ENCODE assay signal across 12 cellular contexts in the genomic region with DNA sequence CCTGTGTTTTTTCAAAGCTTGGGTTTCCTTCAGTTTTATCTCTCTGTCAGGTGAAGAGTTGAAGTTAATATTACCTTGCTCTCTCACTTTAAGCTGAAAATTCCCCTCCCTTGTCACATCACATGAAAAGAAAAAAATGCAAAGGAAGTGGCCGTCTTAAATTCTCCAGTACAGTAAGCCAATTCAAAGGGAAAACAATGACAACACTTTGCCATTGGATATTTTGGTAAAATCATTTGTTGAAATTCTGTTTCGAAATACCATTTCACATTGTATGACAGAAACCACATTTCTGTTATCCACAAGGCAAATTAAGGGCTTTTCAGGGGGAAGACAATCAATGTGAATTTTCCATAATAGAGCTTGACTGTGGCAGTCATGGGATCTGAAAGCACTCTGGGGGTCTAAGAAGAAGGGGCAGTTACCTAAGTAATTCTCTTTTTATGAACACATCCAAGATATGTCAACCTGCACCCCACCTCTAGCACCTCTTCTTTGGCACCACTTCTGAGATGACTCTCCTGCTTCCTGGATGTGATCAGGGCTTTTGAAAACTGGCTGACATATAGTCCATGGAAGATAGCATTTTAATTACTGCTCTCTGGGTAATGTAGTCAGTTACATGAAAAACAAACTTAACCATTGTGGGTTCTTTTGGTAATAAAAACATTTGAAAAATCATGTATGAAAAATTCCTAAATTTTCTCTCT.
DNase-seq lines count a peak whose midpoint lies in the region; ATAC-seq and TF ChIP-seq lines count a peak whose summit lies in the region.
"Had no signal": no experiment of that assay in that cellular context is flagged by ENCODE, and none has a peak within 500 bp of the region (broad histone marks: within the 10 kb centered on the region; RNA-seq: fewer than 3 reads in every experiment).

No MANE protein-coding gene starts in this region.

- DNase-seq in Caki2 (ENCODE audit: low read depth), result peak; percentile 69
- DNase-seq in choroid plexus epithelial cell (ENCODE audit: low read depth), result peak; percentile 38
- no peak for DNase-seq in stimulated activated CD8-positive, alpha-beta memory T cell treated with anti-CD3 and anti-CD28 coated beads, Interleukin-4, amount 100 ng/mL, for 48 hours
- no peak for DNase-seq in activated CD4-positive, alpha-beta T cell treated with anti-CD3 and anti-CD28 coated beads for 4 hours
- no peak for DNase-seq in 8988T
- DNase-seq: activated CD8-positive, alpha-beta memory T cell treated with anti-CD3 and anti-CD28 coated beads, Interleukin-2, amount 50 U/mL, for 4 hours; gastrocnemius medialis; NCI-H146; NCI-H524 treated with DMSO at 0.1 percent for 48 hours had no signal

- H3K4me3 ChIP-seq in choroid plexus epithelial cell (ENCODE audit: low read depth, low read length) (no peak overlapping the region), neutrophil (ENCODE audit: low read depth in 1 of 2, low read length in 1 of 2) (peak overlapping the region in 1 of 2 experiments; percentile 15)
- H3K4me3 ChIP-seq: gastrocnemius medialis, right atrium auricular region had no signal

- H3K4me1 ChIP-seq in neutrophil (ENCODE audit: control insufficient read depth in 1 of 2, insufficient read depth in 1 of 2, low read depth in 1 of 2, low read length in 1 of 2), result peaks cover 48 to 72% of the 10 kb centered on the region in 2 experiments
- H3K4me1 ChIP-seq: gastrocnemius medialis had no signal

- in situ Hi-C loops in Caki2 (cut with HindIII; ENCODE audit: low pct_unique_long_range_greater_than_20kb, low sequenced_read_pairs), result no loop called here

- H3K9me3 ChIP-seq in neutrophil, result no peaks in the 10 kb centered on the region
- H3K9me3 ChIP-seq: gastrocnemius medialis had no signal

- TF ChIP-seq CTCF in choroid plexus epithelial cell (conservative IDR thresholded peaks at IDR 0.05; ENCODE audit: low read depth, low read length) (no peak), neutrophil (IDR thresholded peaks at IDR 0.05) (no peak)

- ATAC-seq in GM19351 (IDR thresholded peaks at IDR 0.05; ENCODE audit: unreplicated experiment), result peak; percentile 39
- ATAC-seq: gastrocnemius medialis had no signal

- H3K27ac ChIP-seq in neutrophil, result peak overlapping the region; percentile 90
- H3K27ac ChIP-seq: gastrocnemius medialis had no signal

- no peaks in the 10 kb centered on the region for H3K27me3 ChIP-seq in neutrophil
- H3K27me3 ChIP-seq: gastrocnemius medialis, right atrium auricular region had no signal

- peaks cover 21% of the 10 kb centered on the region for H3K36me3 ChIP-seq in neutrophil
- H3K36me3 ChIP-seq: gastrocnemius medialis, right atrium auricular region had no signal

Comparison
In these comparisons a context has a peak if more than half of its experiments do, and no peak if none do; other contexts are left out.
1. DNase-seq: peak in Caki2 (single experiment) and choroid plexus epithelial cell (single experiment); none in stimulated activated CD8-positive, alpha-beta memory T cell treated with anti-CD3 and anti-CD28 coated beads, Interleukin-4, amount 100 ng/mL, for 48 hours (single experiment), activated CD4-positive, alpha-beta T cell treated with anti-CD3 and anti-CD28 coated beads for 4 hours (0 of 2) and 8988T (single experiment).